Comparison of ENCODE assay signal across 9 cellular contexts in the genomic region with DNA sequence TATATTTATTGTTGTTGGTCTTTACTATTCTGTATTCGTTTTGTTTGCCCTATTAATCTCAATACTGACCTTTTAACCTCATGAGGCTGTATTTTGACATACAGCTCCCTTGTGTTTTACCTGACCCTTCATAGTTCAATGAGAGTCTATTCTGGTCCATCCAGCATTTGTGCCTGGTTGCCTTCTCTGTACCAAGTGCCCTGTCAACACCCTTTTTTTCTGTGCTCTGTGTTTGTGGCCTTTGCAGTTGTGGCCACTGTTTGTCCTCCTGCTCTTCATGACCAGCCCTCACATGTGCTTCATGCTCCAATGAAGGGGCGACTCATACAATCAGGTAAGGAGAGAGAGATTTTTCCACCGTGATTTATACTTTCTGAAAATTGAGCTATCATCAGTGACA.
"Had no signal": no experiment of that assay in that cellular context is flagged by ENCODE, and none has a peak within 500 bp of the region (broad histone marks: within the 10 kb centered on the region; RNA-seq: fewer than 3 reads in every experiment).

No MANE protein-coding gene starts in this region.

- FAIRE-seq: HTR-8/SVneo, K562 had no signal

- H3K27ac ChIP-seq: GM23248 had no signal

- H3K9ac ChIP-seq: GM23248 had no signal

- DNase-seq: GM23248, GOT3, H7, IMR-90, KG1 had no signal

- H3K9me3 ChIP-seq: HAP-1 had no signal

- H3K4me3 ChIP-seq: GM23248, HAP-1, K562 had no signal

- H3K4me1 ChIP-seq: HAP-1 had no signal

- H2AFZ ChIP-seq: GM23248 had no signal

- H3K36me3 ChIP-seq: HAP-1 had no signal

- ATAC-seq: HCT116, K562 had no signal
